Comparison of ENCODE assay signal across 19 cellular contexts in the genomic region with DNA sequence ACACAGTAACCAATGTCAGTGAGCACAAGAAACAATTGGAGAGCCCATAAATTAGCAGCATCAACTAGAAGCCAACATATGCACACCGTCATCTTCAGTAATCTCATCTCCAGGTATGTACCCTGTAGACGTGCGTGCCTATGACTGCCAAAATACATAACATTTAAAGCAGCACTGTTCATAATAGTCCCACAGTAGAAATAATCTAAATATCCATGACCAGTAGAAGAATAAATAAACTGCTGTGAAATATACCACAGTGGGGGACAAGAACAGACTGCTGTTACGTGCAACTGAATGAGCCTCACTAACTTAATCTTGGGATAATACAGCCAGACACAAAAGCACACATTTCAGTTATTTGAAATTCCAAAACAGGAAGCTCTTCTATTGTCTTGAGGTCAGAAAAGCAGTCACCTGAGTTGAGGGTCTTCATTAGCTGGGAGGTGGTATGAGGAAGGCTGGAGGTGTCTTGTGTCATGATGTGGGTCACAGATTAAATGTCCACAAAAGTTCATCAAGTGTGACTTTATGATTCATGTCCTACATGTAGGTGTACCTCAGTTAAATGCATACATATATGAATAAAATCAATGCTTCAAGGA.
"Had no signal": no experiment of that assay in that cellular context is flagged by ENCODE, and none has a peak within 500 bp of the region (broad histone marks: within the 10 kb centered on the region; RNA-seq: fewer than 3 reads in every experiment).

No MANE protein-coding gene starts in this region.

- H3K9me3 ChIP-seq: spleen had no signal

- H3K4me3 Mint-ChIP-seq: activated CD8-positive, alpha-beta memory T cell treated with anti-CD3 and anti-CD28 coated beads, Interleukin-2, amount 10 ng/mL, durations not matched to agents 7 days and 5 days; activated T-cell treated with anti-CD3 and anti-CD28 coated beads, Interleukin-2, amount 50 U/mL, for 24 hours; mesothelial cell of epicardium; stimulated activated naive B cell treated with anti-CD40 and anti-IgM and Interleukin-4, amounts not matched to agents 10 μg/mL and 1 μg/mL and 100 μg/mL, for 72 hours had no signal

- H3K4me1 ChIP-seq: spleen had no signal

- H3K9me3 Mint-ChIP-seq: activated naive CD4-positive, alpha-beta T cell treated with anti-CD3 and anti-CD28 coated beads, Interleukin-2, amount 50 U/mL, for 72 hours; activated T-cell treated with anti-CD3 and anti-CD28 coated beads, Interleukin-2, amount 50 U/mL, for 24 hours; stimulated activated naive B cell treated with anti-CD40 and anti-IgM and Interleukin-4, amounts not matched to agents 10 μg/mL and 1 μg/mL and 100 μg/mL, for 72 hours had no signal

- H3K4me3 ChIP-seq: cardiac muscle cell, coronary artery, spleen had no signal

- DNase-seq: activated CD4-positive, alpha-beta T cell treated with anti-CD3 and anti-CD28 coated beads for 1 hour; activated CD4-positive, alpha-beta T cell treated with anti-CD3 and anti-CD28 coated beads, Interleukin-2, amount 50 U/mL, for 48 hours; activated CD8-positive, alpha-beta memory T cell treated with anti-CD3 and anti-CD28 coated beads, Interleukin-2, amount 10 ng/mL, durations not matched to agents 7 days and 5 days; activated effector memory CD4-positive, alpha-beta T cell treated with anti-CD3 and anti-CD28 coated beads, Interleukin-2, amount 50 U/mL, for 16 hours; activated T-cell treated with anti-CD3 and anti-CD28 coated beads, Interleukin-2, amount 50 U/mL, for 24 hours; effector memory CD4-positive, alpha-beta T cell; erythroblast; glutamatergic neuron; islet precursor cell; right cardiac atrium; spleen; stimulated activated CD4-positive, alpha-beta T cell treated with anti-CD3 and anti-CD28 coated beads, Interleukin-1b, Interleukin-23, amount 100 ng/mL, for 48 hours; stimulated activated naive B cell treated with anti-CD40 and anti-IgM and Interleukin-4, amounts not matched to agents 10 μg/mL and 1 μg/mL and 100 μg/mL, for 72 hours; substantia nigra had no signal

- H3K36me3 Mint-ChIP-seq: activated CD8-positive, alpha-beta memory T cell treated with anti-CD3 and anti-CD28 coated beads, Interleukin-2, amount 10 ng/mL, durations not matched to agents 7 days and 5 days; activated naive CD4-positive, alpha-beta T cell treated with anti-CD3 and anti-CD28 coated beads, Interleukin-2, amount 50 U/mL, for 72 hours; mesothelial cell of epicardium; stimulated activated naive B cell treated with anti-CD40 and anti-IgM and Interleukin-4, amounts not matched to agents 10 μg/mL and 1 μg/mL and 100 μg/mL, for 72 hours; type B pancreatic cell had no signal

- H3K4me1 Mint-ChIP-seq: activated CD8-positive, alpha-beta memory T cell treated with anti-CD3 and anti-CD28 coated beads, Interleukin-2, amount 10 ng/mL, durations not matched to agents 7 days and 5 days had no signal

- H3K27ac Mint-ChIP-seq: activated CD8-positive, alpha-beta memory T cell treated with anti-CD3 and anti-CD28 coated beads, Interleukin-2, amount 10 ng/mL, durations not matched to agents 7 days and 5 days; activated naive CD4-positive, alpha-beta T cell treated with anti-CD3 and anti-CD28 coated beads, Interleukin-2, amount 50 U/mL, for 72 hours; activated T-cell treated with anti-CD3 and anti-CD28 coated beads, Interleukin-2, amount 50 U/mL, for 24 hours; stimulated activated naive B cell treated with anti-CD40 and anti-IgM and Interleukin-4, amounts not matched to agents 10 μg/mL and 1 μg/mL and 100 μg/mL, for 72 hours had no signal

- H3K27me3 Mint-ChIP-seq: stimulated activated naive B cell treated with anti-CD40 and anti-IgM and Interleukin-4, amounts not matched to agents 10 μg/mL and 1 μg/mL and 100 μg/mL, for 72 hours; type B pancreatic cell had no signal

- H3K36me3 ChIP-seq: cardiac muscle cell, spleen had no signal

- H3K27ac ChIP-seq: cardiac muscle cell, coronary artery, spleen had no signal

- H3K27me3 ChIP-seq: spleen had no signal
